ENCODE assay signal across 24 cellular contexts in the genomic region with DNA sequence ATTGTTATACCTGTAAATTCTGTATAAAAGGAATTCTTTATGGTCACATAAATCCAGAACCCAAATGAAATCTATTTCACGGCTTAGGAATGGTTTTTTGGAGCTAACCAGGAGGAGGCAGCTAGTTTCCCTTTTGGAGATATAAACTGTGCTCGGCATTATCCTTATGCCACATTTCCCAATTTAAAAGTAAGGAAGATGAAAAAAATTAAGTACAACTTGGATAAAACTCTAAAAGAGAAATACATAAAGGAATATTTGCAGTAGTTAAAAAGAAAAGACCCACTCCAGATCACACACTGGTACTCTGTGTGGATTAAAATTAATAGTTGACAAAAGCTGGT.
"Had no signal": no experiment of that assay in that cellular context is flagged by ENCODE, and none has a peak within 500 bp of the region (broad histone marks: within the 10 kb centered on the region; RNA-seq: fewer than 3 reads in every experiment).

No MANE protein-coding gene starts in this region.

- H3K27ac Mint-ChIP-seq: activated B cell treated with CpG ODN at 0.5 μM for 24 hours; activated naive CD8-positive, alpha-beta T cell treated with anti-CD3 and anti-CD28 coated beads, Interleukin-2, amount 10 ng/mL, durations not matched to agents 7 days and 5 days; mesothelial cell of epicardium; T-helper 2 cell treated with Interferon-gamma antibody and Interleukin-4, amounts not matched to agents 5 μg/mL and 100 μg/mL, for 36 hours had no signal

- ATAC-seq: activated T-cell treated with anti-CD3 and anti-CD28 coated beads, Interleukin-2, amount 50 U/mL, for 72 hours had no signal

- H3K4me1 ChIP-seq: parathyroid adenoma, psoas muscle, suprapubic skin, tibial artery had no signal

- H3K9me3 ChIP-seq: psoas muscle, suprapubic skin, tibial artery had no signal

- H3K4me2 ChIP-seq: smooth muscle cell had no signal

- DNase-seq: activated B cell treated with CpG ODN at 0.5 μM for 24 hours; activated CD4-positive, alpha-beta T cell treated with anti-CD3 and anti-CD28 coated beads, Interleukin-2, amount 50 U/mL, for 4 hours; activated naive CD4-positive, alpha-beta T cell; activated naive CD8-positive, alpha-beta T cell treated with anti-CD3 and anti-CD28 coated beads, Interleukin-2, amount 10 ng/mL, durations not matched to agents 7 days and 5 days; activated T-cell treated with anti-CD3 and anti-CD28 coated beads for 4 hours; activated T-cell treated with anti-CD3 and anti-CD28 coated beads, Interleukin-2, amount 50 U/mL, for 72 hours; amniotic stem cell; effector CD8-positive, alpha-beta T cell; islet precursor cell; left ventricle myocardium inferior; naive B cell; nucleus accumbens; psoas muscle; stimulated activated CD4-positive, alpha-beta T cell treated with anti-CD3 and anti-CD28 coated beads, Interleukin-2, amount 100 ng/mL, for 24 hours; stimulated activated naive CD4-positive, alpha-beta T cell; T-helper 1 cell; tibial artery had no signal

- H3K4me3 ChIP-seq: left ventricle myocardium inferior, lung, psoas muscle, smooth muscle cell, suprapubic skin, tibial artery had no signal

- H2AFZ ChIP-seq: parathyroid adenoma had no signal

- H3K4me3 Mint-ChIP-seq: activated B cell treated with CpG ODN at 0.5 μM for 24 hours; activated naive CD8-positive, alpha-beta T cell treated with anti-CD3 and anti-CD28 coated beads, Interleukin-2, amount 10 ng/mL, durations not matched to agents 7 days and 5 days; activated T-cell treated with anti-CD3 and anti-CD28 coated beads, Interleukin-2, amount 50 U/mL, for 72 hours; mesothelial cell of epicardium; naive B cell; neural crest cell; T-helper 2 cell treated with Interferon-gamma antibody and Interleukin-4, amounts not matched to agents 5 μg/mL and 100 μg/mL, for 36 hours had no signal

- H3K79me2 ChIP-seq: parathyroid adenoma had no signal

- H3K27me3 Mint-ChIP-seq: activated B cell treated with CpG ODN at 0.5 μM for 24 hours; activated naive CD8-positive, alpha-beta T cell treated with anti-CD3 and anti-CD28 coated beads, Interleukin-2, amount 10 ng/mL, durations not matched to agents 7 days and 5 days; naive B cell had no signal

- H3K27ac ChIP-seq: left ventricle myocardium inferior, parathyroid adenoma, suprapubic skin, tibial artery had no signal

- H3K9me3 Mint-ChIP-seq: activated B cell treated with CpG ODN at 0.5 μM for 24 hours; activated naive CD8-positive, alpha-beta T cell treated with anti-CD3 and anti-CD28 coated beads, Interleukin-2, amount 10 ng/mL, durations not matched to agents 7 days and 5 days; activated T-cell treated with anti-CD3 and anti-CD28 coated beads, Interleukin-2, amount 50 U/mL, for 72 hours; naive B cell; T-helper 2 cell treated with Interferon-gamma antibody and Interleukin-4, amounts not matched to agents 5 μg/mL and 100 μg/mL, for 36 hours had no signal

- H3K4me1 Mint-ChIP-seq: mesothelial cell of epicardium, neural crest cell had no signal

- H3K27me3 ChIP-seq: suprapubic skin, tibial artery had no signal
